In genomic region chr17:67256075-67256732, GRCh38 we compare ENCODE assay signal across 2 cellular contexts.
TF ChIP-seq lines count a peak whose summit lies in the region.

No MANE protein-coding gene starts in this region.

TF ChIP-seq in IMR-90, 13 proteins besides CTCF, POLR2A, EP300 and RAD21 (continued from another document):
- peak; percentile 66 for TF ChIP-seq MAFK (IDR thresholded peaks at IDR 0.05; ENCODE audit: low read depth, low read length)

TF ChIP-seq in WTC11, 78 proteins besides CTCF, POLR2A, EP300 and RAD21 (continued from another document):
- TF ChIP-seq ZNF121 (CRISPR knock-in tag; IDR thresholded peaks at IDR 0.05) (0 out of 2 replicates have a peak, but pooled peaks have one; percentile 10), ZNF281 (CRISPR knock-in tag; IDR thresholded peaks at IDR 0.05) (no peak), NR2C2 (CRISPR knock-in tag; IDR thresholded peaks at IDR 0.05) (no peak), OVOL2 (CRISPR knock-in tag; IDR thresholded peaks at IDR 0.05; ENCODE audit: borderline replicate concordance) (no peak)
- TF ChIP-seq, protein P1, sequence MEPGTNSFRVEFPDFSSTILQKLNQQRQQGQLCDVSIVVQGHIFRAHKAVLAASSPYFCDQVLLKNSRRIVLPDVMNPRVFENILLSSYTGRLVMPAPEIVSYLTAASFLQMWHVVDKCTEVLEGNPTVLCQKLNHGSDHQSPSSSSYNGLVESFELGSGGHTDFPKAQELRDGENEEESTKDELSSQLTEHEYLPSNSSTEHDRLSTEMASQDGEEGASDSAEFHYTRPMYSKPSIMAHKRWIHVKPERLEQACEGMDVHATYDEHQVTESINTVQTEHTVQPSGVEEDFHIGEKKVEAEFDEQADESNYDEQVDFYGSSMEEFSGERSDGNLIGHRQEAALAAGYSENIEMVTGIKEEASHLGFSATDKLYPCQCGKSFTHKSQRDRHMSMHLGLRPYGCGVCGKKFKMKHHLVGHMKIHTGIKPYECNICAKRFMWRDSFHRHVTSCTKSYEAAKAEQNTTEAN (CRISPR knock-in tag; IDR thresholded peaks at IDR 0.05): no peak
